Comparison of ENCODE assay signal across 9 cellular contexts in genomic region chr11:5476184-5476819, GRCh38. TPM values are rescaled to one million over a fixed set of nuclear protein-coding genes. Genes with fewer than 3 reads are reported as not detected.
DNase-seq lines count a peak whose midpoint lies in the region; ATAC-seq lines count a peak whose summit lies in the region.
"Had no signal": no experiment of that assay in that cellular context is flagged by ENCODE, and none has a peak within 500 bp of the region (broad histone marks: within the 10 kb centered on the region; RNA-seq: fewer than 3 reads in every experiment).

No MANE protein-coding gene starts in this region.

- DNase-seq in 8988T: peak; percentile 21
- DNase-seq in GDM1 (lab: John Stamatoyannopoulos, UW): peak; percentile 24
- DNase-seq in NCI-H226: peak; percentile 3
- DNase-seq in activated T-cell treated with anti-CD3 and anti-CD28 coated beads, Interleukin-2, amount 50 U/mL, for 48 hours: peak; percentile 26 to 34
- peak; percentile 22 for DNase-seq in glomerular endothelial cell (ENCODE audit: extremely low read depth, low read depth, low spot score)
- peak; percentile 2 for DNase-seq in putamen (ENCODE audit: low spot score)
- DNase-seq in NCI-H2171 (lab: John Stamatoyannopoulos, UW): no peak

- peak; percentile 63 for ATAC-seq in HG02571 (IDR thresholded peaks at IDR 0.05; ENCODE audit: unreplicated experiment)

RNA-seq across cellular contexts. Expression of gene OR52D1, which starts 12.2 kb away (rescaled TPM):
- total RNA-seq in glomerular endothelial cell: not detected in 2 replicates
- total RNA-seq: natural killer cell treated with Interleukin-12 subunit alpha and Interleukin-12 subunit beta and Interleukin-15 and Interleukin-18, amount 100 ng/mL, for 72 hours had no signal

RNA-seq across cellular contexts. Expression of gene OR51I2, which starts 27.2 kb away (rescaled TPM):
- not detected in 2 replicates for total RNA-seq in glomerular endothelial cell
- total RNA-seq: natural killer cell treated with Interleukin-12 subunit alpha and Interleukin-12 subunit beta and Interleukin-15 and Interleukin-18, amount 100 ng/mL, for 72 hours had no signal

RNA-seq across cellular contexts. Expression of gene UBQLN3, which starts 33.5 kb away (rescaled TPM):
- total RNA-seq in glomerular endothelial cell: not detected in 2 replicates
- total RNA-seq: natural killer cell treated with Interleukin-12 subunit alpha and Interleukin-12 subunit beta and Interleukin-15 and Interleukin-18, amount 100 ng/mL, for 72 hours had no signal

RNA-seq across cellular contexts. Expression of gene OR51I1, which starts 35.0 kb away (rescaled TPM):
- not detected in 2 replicates for total RNA-seq in glomerular endothelial cell
- total RNA-seq: natural killer cell treated with Interleukin-12 subunit alpha and Interleukin-12 subunit beta and Interleukin-15 and Interleukin-18, amount 100 ng/mL, for 72 hours had no signal

RNA-seq across cellular contexts. Expression of gene UBQLNL, which starts 40.2 kb away (rescaled TPM):
- 0.24 and 0.53 TPM in 2 replicates for total RNA-seq in glomerular endothelial cell
